Comparison of ENCODE assay signal across 13 cellular contexts in the genomic region with DNA sequence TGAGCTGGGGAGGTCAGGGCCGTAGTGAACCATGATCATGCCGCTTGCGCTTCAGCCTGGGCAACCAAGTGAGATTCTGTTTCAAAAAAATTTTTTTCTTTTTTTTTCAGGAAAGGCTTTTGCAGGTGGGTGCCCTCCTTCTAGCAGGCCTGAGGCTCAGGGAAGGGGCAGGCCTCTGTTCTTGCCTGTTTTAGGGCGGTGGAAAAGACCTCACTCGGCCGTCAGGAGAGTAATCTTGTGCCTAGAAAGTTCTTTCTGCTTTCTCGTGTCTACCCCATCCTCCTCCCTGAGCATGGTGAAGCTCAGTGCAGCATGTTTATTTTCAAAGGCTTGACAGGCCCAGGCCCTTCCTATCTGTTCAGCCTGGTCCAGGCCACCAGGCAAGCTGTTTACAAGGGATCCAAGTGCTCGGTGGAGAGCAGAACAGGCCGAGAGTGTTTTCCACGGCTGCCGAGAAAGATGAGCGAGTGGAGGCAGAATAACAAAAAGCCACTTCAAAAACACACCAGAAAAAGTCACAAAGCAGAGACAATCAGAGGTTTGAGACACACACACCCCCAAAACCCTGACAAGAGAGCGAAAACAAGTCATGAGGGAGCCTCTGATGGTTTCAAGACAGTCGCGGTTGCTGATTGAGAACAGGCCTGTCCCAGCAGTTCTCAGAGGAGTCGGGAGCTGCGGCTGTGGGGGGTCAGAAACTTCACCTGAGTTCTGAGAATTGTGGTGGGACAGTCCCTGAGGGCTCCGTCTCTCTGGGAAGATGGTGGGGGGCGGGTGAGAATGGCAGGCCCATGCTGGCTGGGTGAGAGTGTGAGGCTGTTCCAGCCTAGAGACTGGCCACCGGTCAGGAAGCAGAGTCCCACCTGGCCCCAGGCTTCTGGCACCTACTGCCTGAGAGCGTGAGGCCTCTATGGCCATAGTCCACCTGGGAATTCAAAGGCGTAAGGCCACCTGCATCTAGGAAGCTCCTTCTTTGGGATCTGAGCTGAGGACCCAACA. TPM values are rescaled to one million over a fixed set of nuclear protein-coding genes. Genes with fewer than 3 reads are reported as not detected.
DNase-seq lines count a peak whose midpoint lies in the region; ATAC-seq and TF ChIP-seq lines count a peak whose summit lies in the region.
"Had no signal": no experiment of that assay in that cellular context is flagged by ENCODE, and none has a peak within 500 bp of the region (broad histone marks: within the 10 kb centered on the region; RNA-seq: fewer than 3 reads in every experiment).

No MANE protein-coding gene starts in this region.

- H3K4me3 Mint-ChIP-seq in IgD-negative memory B cell: peak overlapping the region in 1 of 4 donors; percentile 81
- H3K4me3 Mint-ChIP-seq in memory B cell: no peak overlapping the region

- no peaks in the 10 kb centered on the region for H3K27me3 ChIP-seq in A673 (replicated peaks; ENCODE audit: insufficient read depth, low read depth, low read length, poor library complexity)
- H3K27me3 ChIP-seq: heart left ventricle had no signal

- H3K4me1 Mint-ChIP-seq in IgD-negative memory B cell: peaks cover 17 to 33% (median 23%) of the 10 kb centered on the region in 3 donors
- peaks cover 27% of the 10 kb centered on the region for H3K4me1 Mint-ChIP-seq in memory B cell

- H3K36me3 Mint-ChIP-seq in IgD-negative memory B cell (no peaks in the 10 kb centered on the region), memory B cell (no peaks in the 10 kb centered on the region)

- H3K4me1 ChIP-seq in A673 (ENCODE audit: insufficient read depth, low read length, poor library complexity, severe bottlenecking): no peaks in the 10 kb centered on the region

- POLR2A ChIA-PET in A673 (lab: Charles Lee; ENCODE audit: low non-redundant PET): no interaction called here

- no peak for ATAC-seq in memory B cell (ENCODE audit: low read depth)
- no peak for ATAC-seq in GM21390 (IDR thresholded peaks at IDR 0.05; ENCODE audit: unreplicated experiment)
- ATAC-seq in GM18858 (IDR thresholded peaks at IDR 0.05; ENCODE audit: unreplicated experiment): no peak

- no peaks in the 10 kb centered on the region for H3K9me3 ChIP-seq in A673 (ENCODE audit: low read depth, low read length, poor library complexity, severe bottlenecking)
- H3K9me3 ChIP-seq: heart left ventricle had no signal

- H3K27ac Mint-ChIP-seq in IgD-negative memory B cell (peak overlapping the region; percentile 44 to 80 (median 54)), memory B cell (peak overlapping the region; percentile 83)

- CTCF ChIA-PET in A673 (lab: Charles Lee): no interaction called here

- no TSS peak for BruUV-seq in A673 (replicated peaks; lab: Mats Ljungman, UMichigan)

- H3K27me3 Mint-ChIP-seq in IgD-negative memory B cell (no peaks in the 10 kb centered on the region), memory B cell (no peaks in the 10 kb centered on the region)

- no peak overlapping the region for H3K4me3 ChIP-seq in A673 (ENCODE audit: low read depth, low read length, poor library complexity, severe bottlenecking)
- H3K4me3 ChIP-seq: heart left ventricle had no signal

- intact Hi-C loops in posterior cingulate gyrus (cut with DNase I) (no loop called here), A673 (cut with micrococcal nuclease; ENCODE audit: unreplicated experiment) (no loop called here)

- TF ChIP-seq CTCF in A673 (conservative IDR thresholded peaks at IDR 0.05; ENCODE audit: low read depth, low read length): no peak

- H3K9me3 Mint-ChIP-seq in IgD-negative memory B cell (no peaks in the 10 kb centered on the region), memory B cell (no peaks in the 10 kb centered on the region)

- no peak overlapping the region for H3K27ac ChIP-seq in A673 (ENCODE audit: low read depth, low read length, poor library complexity, severe bottlenecking)

- H3K36me3 ChIP-seq in A673 (ENCODE audit: insufficient read depth, low read length, poor library complexity, severe bottlenecking): no peaks in the 10 kb centered on the region
- H3K36me3 ChIP-seq: heart left ventricle had no signal

- DNase-seq in activated T-cell treated with anti-CD3 and anti-CD28 coated beads for 48 hours (ENCODE audit: low read depth) (peak; percentile 73), memory B cell (ENCODE audit: low spot score in 2 of 2) (no peak), posterior cingulate gyrus (no peak), A673 (ENCODE audit: low spot score) (no peak)
- DNase-seq in stimulated activated CD8-positive, alpha-beta memory T cell treated with anti-CD3 and anti-CD28 coated beads, Interleukin-7, amount 100 ng/mL, for 48 hours (ENCODE audit: extremely low read depth in 1 of 2, low read depth in 1 of 2): peak; percentile 62 to 88
- DNase-seq: heart left ventricle, NCI-H1417, SHP77 had no signal

RNA-seq across cellular contexts. Expression of gene CCR7, which starts 37.5 kb away (rescaled TPM):
- 257 TPM for polyA plus RNA-seq in IgD-negative memory B cell
- 0.30 and 0.55 TPM in 2 replicates for total RNA-seq in A673 (2021)
- total RNA-seq: G401, osteoblast had no signal

RNA-seq across cellular contexts. Expression of gene SMARCE1, which starts 44.9 kb away (rescaled TPM):
- 221 TPM for polyA plus RNA-seq in IgD-negative memory B cell
- 91.4 and 108 TPM in 2 replicates for total RNA-seq in A673 (2021)

Comparison
In these comparisons a context has a peak if more than half of its experiments do, and no peak if none do; other contexts are left out.
1. DNase-seq: peak in activated T-cell treated with anti-CD3 and anti-CD28 coated beads for 48 hours (single experiment) and stimulated activated CD8-positive, alpha-beta memory T cell treated with anti-CD3 and anti-CD28 coated beads, Interleukin-7, amount 100 ng/mL, for 48 hours (2 of 2); none in memory B cell (0 of 2), posterior cingulate gyrus (0 of 10) and A673 (single experiment).